In the genomic region with DNA sequence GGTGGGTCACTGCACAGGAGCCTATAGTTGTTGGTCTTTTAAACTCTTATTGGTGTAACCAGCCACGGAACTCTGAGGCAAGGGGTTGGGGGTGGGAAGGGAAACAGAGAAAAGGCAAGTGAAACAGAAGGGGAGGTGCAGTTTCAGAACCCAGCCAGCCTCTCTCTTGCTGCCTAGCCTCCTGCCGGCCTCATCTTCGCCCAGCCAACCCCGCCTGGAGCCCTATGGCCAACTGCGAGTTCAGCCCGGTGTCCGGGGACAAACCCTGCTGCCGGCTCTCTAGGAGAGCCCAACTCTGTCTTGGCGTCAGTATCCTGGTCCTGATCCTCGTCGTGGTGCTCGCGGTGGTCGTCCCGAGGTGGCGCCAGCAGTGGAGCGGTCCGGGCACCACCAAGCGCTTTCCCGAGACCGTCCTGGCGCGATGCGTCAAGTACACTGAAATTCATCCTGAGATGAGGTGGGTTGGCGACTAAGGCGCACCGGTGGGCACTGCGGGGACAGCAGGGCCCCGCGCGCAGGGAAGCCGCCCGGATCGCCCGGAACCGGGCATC, we compare ENCODE assay signal across 9 cellular contexts. TPM values are rescaled to one million over a fixed set of nuclear protein-coding genes. Genes with fewer than 3 reads are reported as not detected.
DNase-seq lines count a peak whose midpoint lies in the region; FAIRE-seq and TF ChIP-seq lines count a peak whose summit lies in the region.
"Had no signal": no experiment of that assay in that cellular context is flagged by ENCODE, and none has a peak within 500 bp of the region (broad histone marks: within the 10 kb centered on the region; RNA-seq: fewer than 3 reads in every experiment).

Gene CD38 (plus strand): TSS at position 138 of the 551 bp plus-strand sequence. CDS start 87 bp downstream, at position 225.

- peak within 1 kb of the TSS; percentile 91 for H3K4me3 Mint-ChIP-seq in activated naive CD4-positive, alpha-beta T cell treated with anti-CD3 and anti-CD28 coated beads, Interleukin-2, amount 50 U/mL, for 24 hours

- 0 out of 2 replicates have a peak, but pooled peaks have one; percentile 32 for TF ChIP-seq POLR2A in GM12891 (IDR thresholded peaks at IDR 0.05; ENCODE audit: low read depth, low read length)

- H3K4me2 ChIP-seq in GM23248 (ENCODE audit: unreplicated experiment) (peak within 1 kb of the TSS; percentile 85), MM.1S (ENCODE audit: low read depth, low read length) (peak within 1 kb of the TSS; percentile 99)

- H3K4me1 ChIP-seq in GM23248 (ENCODE audit: insufficient read depth) (0 out of 2 replicates have a peak, but pooled peaks cover 4% of the 10 kb centered on the region), MM.1S (ENCODE audit: low read length) (peaks cover 32% of the 10 kb centered on the region), iPS DF 6.9 (ENCODE audit: control insufficient read depth, insufficient read depth, low read length) (no peaks in the 10 kb centered on the region), skeletal muscle tissue (ENCODE audit: control insufficient read depth in 3 of 3, insufficient read depth in 3 of 3, low read length in 3 of 3) (peaks cover 7 to 33% (median 14%) of the 10 kb centered on the region in 3 donors)

- no peaks in the 10 kb centered on the region for H3F3A ChIP-seq in GM23248 (ENCODE audit: insufficient read depth)
- H3F3A ChIP-seq in MM.1S (ENCODE audit: insufficient read depth, low read length) = peaks cover 20% of the 10 kb centered on the region

- peak; percentile 49 for DNase-seq in GM12891 (ENCODE audit: insufficient read length, low spot score)
- peak; percentile 41 for DNase-seq in GM23248
- DNase-seq in MM.1S = peak; percentile 86
- no peak for DNase-seq in iPS DF 6.9 (ENCODE audit: low read depth, low spot score)
- no peak for DNase-seq in pons (ENCODE audit: low spot score)
- DNase-seq in NCI-H128 (lab: John Stamatoyannopoulos, UW; ENCODE audit: unreplicated experiment) = no peak

- H3K27ac Mint-ChIP-seq in activated naive CD4-positive, alpha-beta T cell treated with anti-CD3 and anti-CD28 coated beads, Interleukin-2, amount 50 U/mL, for 24 hours = peak within 1 kb of the TSS; percentile 89

- H3K27me3 Mint-ChIP-seq in activated naive CD4-positive, alpha-beta T cell treated with anti-CD3 and anti-CD28 coated beads, Interleukin-2, amount 50 U/mL, for 24 hours = no peaks in the 10 kb centered on the region

- FAIRE-seq in GM12891 (lab: Jason Lieb, UNC) = peak; percentile 88
- FAIRE-seq: colon had no signal

- H3K9me3 Mint-ChIP-seq in activated naive CD4-positive, alpha-beta T cell treated with anti-CD3 and anti-CD28 coated beads, Interleukin-2, amount 50 U/mL, for 24 hours = no peaks in the 10 kb centered on the region

- peaks cover 12% of the 10 kb centered on the region for H3K36me3 Mint-ChIP-seq in activated naive CD4-positive, alpha-beta T cell treated with anti-CD3 and anti-CD28 coated beads, Interleukin-2, amount 50 U/mL, for 24 hours

- H3K36me3 ChIP-seq in GM23248 (ENCODE audit: low read depth) = no peaks in the 10 kb centered on the region
- no peaks in the 10 kb centered on the region for H3K36me3 ChIP-seq in MM.1S (replicated peaks; ENCODE audit: insufficient read depth, low read length)
- H3K36me3 ChIP-seq in iPS DF 6.9 (ENCODE audit: control insufficient read depth, insufficient read depth, low read length) = no peaks in the 10 kb centered on the region
- H3K36me3 ChIP-seq in skeletal muscle tissue (ENCODE audit: control insufficient read depth in 3 of 3, insufficient read depth in 3 of 3, low read length in 3 of 3) = peaks cover 0 to 2% (median 0%) of the 10 kb centered on the region in 3 donors

- no peak within 1 kb of the TSS for H3K27ac ChIP-seq in GM23248
- peak within 1 kb of the TSS; percentile 71; the same call in 1 of the 2 replicates for H3K27ac ChIP-seq in MM.1S (ENCODE audit: low read length)
- H3K27ac ChIP-seq in iPS DF 6.9 (ENCODE audit: low read length) = no peak within 1 kb of the TSS
- H3K27ac ChIP-seq in skeletal muscle tissue (ENCODE audit: low read depth, low read length) = peak within 1 kb of the TSS; percentile 77

- WGBS in GM23248 (ENCODE audit: low coverage in 1 of 2, low lambda C conversion rate in 2 of 2, missing lambda C conversion rate in 2 of 2), 2 experiments = 5% methylated on average over 31 to 36 of the region's 36 CpGs
- WGBS in iPS DF 6.9 (ENCODE audit: insufficient coverage, insufficient read length) = no CpG with 5 or more reads among the region's 36 CpGs

- H4K20me1 ChIP-seq in GM23248 (ENCODE audit: insufficient read depth) = no peaks in the 10 kb centered on the region
- no peaks in the 10 kb centered on the region for H4K20me1 ChIP-seq in MM.1S (ENCODE audit: insufficient read depth, low read length)

- no peaks in the 10 kb centered on the region for H3K9me3 ChIP-seq in GM23248 (ENCODE audit: low read depth)
- no peaks in the 10 kb centered on the region for H3K9me3 ChIP-seq in MM.1S (replicated peaks; ENCODE audit: insufficient read depth, low read length)
- no peaks in the 10 kb centered on the region for H3K9me3 ChIP-seq in iPS DF 6.9 (ENCODE audit: control insufficient read depth, insufficient read depth, low read length)
- no peaks in the 10 kb centered on the region for H3K9me3 ChIP-seq in skeletal muscle tissue (ENCODE audit: control insufficient read depth in 3 of 3, low read length in 3 of 3)

- no peak within 1 kb of the TSS for H3K9ac ChIP-seq in GM23248
- H3K9ac ChIP-seq in MM.1S (ENCODE audit: low read length) = peak within 1 kb of the TSS; percentile 60
- H3K9ac ChIP-seq in skeletal muscle tissue (ENCODE audit: low read depth in 1 of 3, low read length in 3 of 3) = peak within 1 kb of the TSS; percentile 81 to 92 (median 88)

- H3K9me2 ChIP-seq in GM23248 (ENCODE audit: insufficient read depth) = no peaks in the 10 kb centered on the region
- H3K9me2 ChIP-seq in MM.1S (replicated peaks; ENCODE audit: insufficient read depth, low read length) = no peaks in the 10 kb centered on the region

- no peaks in the 10 kb centered on the region for H3K79me2 ChIP-seq in GM23248 (ENCODE audit: insufficient read depth)
- peaks cover 8% of the 10 kb centered on the region for H3K79me2 ChIP-seq in MM.1S (ENCODE audit: low read length)

- in situ Hi-C loops in GM23248 (cut with MboI) = no loop called here

- H2AFZ ChIP-seq in GM23248 (peak within 1 kb of the TSS; percentile 74), MM.1S (ENCODE audit: low read length) (peak within 1 kb of the TSS; percentile 75)

- H3K27me3 ChIP-seq in GM23248 (replicated peaks; ENCODE audit: insufficient read depth) (peaks cover 42% of the 10 kb centered on the region), MM.1S (replicated peaks; ENCODE audit: insufficient read depth, low read length) (peaks cover 41% of the 10 kb centered on the region; the same call in 1 of the 2 replicates), iPS DF 6.9 (ENCODE audit: control insufficient read depth, insufficient read depth, low read length) (peaks cover 19% of the 10 kb centered on the region; the same call in 1 of the 2 replicates), skeletal muscle tissue (ENCODE audit: control insufficient read depth in 3 of 3, insufficient read depth in 3 of 3, low read length in 3 of 3) (no peaks in the 10 kb centered on the region)

- no peak; the same call in 1 of the 2 replicates for TF ChIP-seq CTCF in MM.1S (IDR thresholded peaks at IDR 0.05; ENCODE audit: low read length)

- H3K4me3 ChIP-seq in GM23248 = peak within 1 kb of the TSS; percentile 58
- peak within 1 kb of the TSS; percentile 75 for H3K4me3 ChIP-seq in MM.1S (ENCODE audit: low read length)
- peak within 1 kb of the TSS; percentile 48; the same call in 1 of the 2 replicates for H3K4me3 ChIP-seq in iPS DF 6.9 (ENCODE audit: low read length)
- H3K4me3 ChIP-seq in skeletal muscle tissue (ENCODE audit: low read length in 3 of 3) = peak within 1 kb of the TSS; percentile 76 to 87 (median 78)

- H3K4me1 Mint-ChIP-seq in activated naive CD4-positive, alpha-beta T cell treated with anti-CD3 and anti-CD28 coated beads, Interleukin-2, amount 50 U/mL, for 24 hours = peaks cover 71% of the 10 kb centered on the region

TF ChIP-seq in GM12891, 5 proteins besides CTCF, POLR2A, EP300 and RAD21:
- 0 out of 2 replicates have a peak, but pooled peaks have one; percentile 7 for TF ChIP-seq SPI1 (IDR thresholded peaks at IDR 0.05; ENCODE audit: low read depth, low read length)
- TF ChIP-seq PAX5 (IDR thresholded peaks at IDR 0.05; ENCODE audit: insufficient read depth, low read length, severe bottlenecking) = no peak
- TF ChIP-seq POLR2AphosphoS5 (IDR thresholded peaks at IDR 0.05; ENCODE audit: low read depth, low read length) = no peak
- 0 out of 2 replicates have a peak, but pooled peaks have one; percentile 44 for TF ChIP-seq TAF1 (IDR thresholded peaks at IDR 0.05; ENCODE audit: low read depth, low read length)
TF ChIP-seq in GM12891: peak in this region for 2.

RNA-seq across cellular contexts. Expression of gene CD38, which starts in this region (rescaled TPM):
- polyA plus RNA-seq in GM12891 (2012; ENCODE audit: low read depth, missing spikeins) = 8.0 TPM
- total RNA-seq in GM23248 (2014; rRNA removed; shearing (Covaris generic)) = not detected in 2 replicates
- polyA plus RNA-seq in GM23248 (2016; fragmentation: Nextera tagmentation; extraction: Ambion mirVana) = not detected in 2 replicates
- total RNA-seq in skeletal muscle tissue = 1.0 TPM

Comparison
In these comparisons a context has a peak if more than half of its experiments do, and no peak if none do; other contexts are left out.
1. Peak in DNase-seq, H3K4me3 ChIP-seq and H3K4me2 ChIP-seq in GM23248; RNA of the gene not detected or under 1 TPM.
2. DNase-seq: peak in GM12891 (single experiment) and MM.1S (single experiment); none in iPS DF 6.9 (single experiment), pons (single experiment) and NCI-H128 (single experiment).
3. H3K27ac ChIP-seq: peak in MM.1S (single experiment) and skeletal muscle tissue (single experiment); none in GM23248 (single experiment) and iPS DF 6.9 (single experiment).
4. Peak in every context shown above with its lines, with median percentiles within 50 percentile points of each other: H3K4me3 ChIP-seq.